Comparison of ENCODE assay signal across 8 cellular contexts in the genomic region with DNA sequence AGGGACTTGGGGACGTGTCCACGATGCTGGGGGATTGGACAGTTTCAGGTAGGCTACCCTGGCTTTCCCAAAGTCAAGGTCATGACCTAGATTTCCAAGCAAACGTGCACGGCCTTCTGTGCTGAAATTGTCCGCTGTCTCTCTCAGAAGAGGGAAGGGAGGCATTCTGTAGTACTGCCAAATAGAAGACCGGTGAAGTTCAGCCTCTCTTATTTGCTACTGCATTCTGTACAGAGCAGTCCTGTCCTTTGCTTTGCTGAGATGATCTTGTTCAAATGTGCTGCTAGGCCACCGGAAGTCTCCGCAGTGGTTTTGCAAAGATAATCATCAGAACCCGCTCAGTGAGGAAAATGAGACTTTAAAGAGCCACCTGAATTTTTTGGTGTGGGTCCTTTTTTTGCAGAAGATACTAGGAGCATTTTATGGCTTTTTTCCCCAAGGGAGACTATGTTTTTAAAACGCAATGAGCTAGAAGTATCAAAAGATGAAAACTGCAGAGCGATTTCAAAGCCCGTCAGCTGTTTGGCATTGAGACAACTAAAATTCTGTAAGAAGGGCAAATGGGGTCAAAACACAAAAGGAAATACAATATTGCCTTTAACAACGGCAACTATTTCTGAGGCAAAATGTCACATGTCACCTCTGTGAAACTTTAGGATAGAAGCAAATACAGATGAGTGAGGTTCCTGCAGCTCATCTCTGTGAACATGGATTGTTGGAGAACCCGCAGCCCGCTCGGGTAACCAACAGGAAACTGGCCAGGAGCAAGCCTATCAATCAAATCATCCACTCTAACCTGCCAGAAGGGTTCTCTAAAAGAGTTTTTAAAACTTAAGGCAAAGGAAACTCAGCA. TPM values are rescaled to one million over a fixed set of nuclear protein-coding genes. Genes with fewer than 3 reads are reported as not detected.
DNase-seq lines count a peak whose midpoint lies in the region; ATAC-seq, FAIRE-seq and TF ChIP-seq lines count a peak whose summit lies in the region.

No MANE protein-coding gene starts in this region.

- intact Hi-C loops in sciatic nerve (cut with DNase I), result no loop called here

- no peaks in the 10 kb centered on the region for H3K27me3 Mint-ChIP-seq in T-helper 2 cell treated with Interferon-gamma antibody and Interleukin-4, amounts not matched to agents 5 μg/mL and 100 μg/mL, for 36 hours (ENCODE audit: low read depth)
- no peaks in the 10 kb centered on the region for H3K27me3 Mint-ChIP-seq in chondrocyte (ENCODE audit: low read depth)

- FAIRE-seq in D721Med (lab: Jason Lieb, UNC), result no peak

- DNase-seq in GF-D8 (lab: John Stamatoyannopoulos, UW), result peak; percentile 60
- DNase-seq in T-helper 2 cell treated with Interferon-gamma antibody and Interleukin-4, amounts not matched to agents 5 μg/mL and 100 μg/mL, for 36 hours (ENCODE audit: low spot score), result peak; percentile 59
- no peak for DNase-seq in chondrocyte (ENCODE audit: low spot score)
- peak; percentile 60 for DNase-seq in sciatic nerve (ENCODE audit: low spot score)
- DNase-seq in HPDE6-E6E7 (ENCODE audit: extremely low spot score), result no peak
- no peak for DNase-seq in D721Med (ENCODE audit: insufficient read length, low spot score)
- no peak for DNase-seq in NCI-H1417 treated with DMSO at 0.1 percent for 48 hours (lab: John Stamatoyannopoulos, UW)

- H3K36me3 Mint-ChIP-seq in T-helper 2 cell treated with Interferon-gamma antibody and Interleukin-4, amounts not matched to agents 5 μg/mL and 100 μg/mL, for 36 hours (ENCODE audit: low read depth), result peaks cover 10% of the 10 kb centered on the region
- H3K36me3 Mint-ChIP-seq in chondrocyte (ENCODE audit: low read depth), result no peaks in the 10 kb centered on the region

- ATAC-seq in sciatic nerve (peak; percentile 9), HG02642 (IDR thresholded peaks at IDR 0.05; ENCODE audit: poor library complexity, unreplicated experiment) (no peak)

- H3K4me3 Mint-ChIP-seq in T-helper 2 cell treated with Interferon-gamma antibody and Interleukin-4, amounts not matched to agents 5 μg/mL and 100 μg/mL, for 36 hours, result peak overlapping the region; percentile 78
- no peak overlapping the region for H3K4me3 Mint-ChIP-seq in chondrocyte (ENCODE audit: unreplicated experiment)

- peak overlapping the region; percentile 89 for H3K27ac Mint-ChIP-seq in T-helper 2 cell treated with Interferon-gamma antibody and Interleukin-4, amounts not matched to agents 5 μg/mL and 100 μg/mL, for 36 hours
- H3K27ac Mint-ChIP-seq in chondrocyte (ENCODE audit: unreplicated experiment), result peak overlapping the region; percentile 8

- TF ChIP-seq CTCF in chondrocyte (IDR thresholded peaks at IDR 0.05), result no peak
- no peak for TF ChIP-seq CTCF in D721Med (IDR thresholded peaks at IDR 0.05; ENCODE audit: insufficient read depth, missing control alignments)

- H3K4me1 Mint-ChIP-seq in T-helper 2 cell treated with Interferon-gamma antibody and Interleukin-4, amounts not matched to agents 5 μg/mL and 100 μg/mL, for 36 hours (ENCODE audit: low read depth), result peaks cover 59% of the 10 kb centered on the region
- peaks cover 23% of the 10 kb centered on the region for H3K4me1 Mint-ChIP-seq in chondrocyte (ENCODE audit: low read depth)

- H3K9me3 Mint-ChIP-seq in T-helper 2 cell treated with Interferon-gamma antibody and Interleukin-4, amounts not matched to agents 5 μg/mL and 100 μg/mL, for 36 hours, result no peaks in the 10 kb centered on the region
- H3K9me3 Mint-ChIP-seq in chondrocyte (ENCODE audit: low read depth), result no peaks in the 10 kb centered on the region

RNA-seq across cellular contexts. Expression of gene NMT2, which starts 1.3 kb away (rescaled TPM):
- total RNA-seq in chondrocyte (13.7 to 16.0 TPM (median 14.5 TPM) in 3 replicates), sciatic nerve (29.9 TPM)

Comparison
In these comparisons a context has a peak if more than half of its experiments do, and no peak if none do; other contexts are left out.
1. DNase-seq: peak in GF-D8 (single experiment), T-helper 2 cell treated with Interferon-gamma antibody and Interleukin-4, amounts not matched to agents 5 μg/mL and 100 μg/mL, for 36 hours (single experiment) and sciatic nerve (single experiment); none in chondrocyte (single experiment), HPDE6-E6E7 (single experiment), D721Med (single experiment) and NCI-H1417 treated with DMSO at 0.1 percent for 48 hours (single experiment).